Comparison of ENCODE assay signal across 8 cellular contexts in genomic region chr10:103265712-103266329, GRCh38. TPM values are rescaled to one million over a fixed set of nuclear protein-coding genes. Genes with fewer than 3 reads are reported as not detected.
DNase-seq lines count a peak whose midpoint lies in the region; TF ChIP-seq lines count a peak whose summit lies in the region.

No MANE protein-coding gene starts in this region.

- no peaks in the 10 kb centered on the region for H3K4me1 ChIP-seq in prostate gland (replicated peaks)

- TF ChIP-seq POLR2A in erythroblast (IDR thresholded peaks at IDR 0.05; ENCODE audit: low read length) (no peak), prostate gland (IDR thresholded peaks at IDR 0.05) (no peak)

- no peak overlapping the region for H3K4me3 ChIP-seq in prostate gland

- H3K9me3 ChIP-seq in prostate gland = no peaks in the 10 kb centered on the region

- H3K27me3 ChIP-seq in prostate gland (replicated peaks; ENCODE audit: insufficient read depth) = no peaks in the 10 kb centered on the region

- no peak for TF ChIP-seq CTCF in prostate gland (IDR thresholded peaks at IDR 0.05)

- no peaks in the 10 kb centered on the region for H3K36me3 ChIP-seq in prostate gland

- intact Hi-C loops in prostate gland (cut with DNase I) = no loop called here

- H3K27ac ChIP-seq in prostate gland = no peak overlapping the region

- POLR2A ChIA-PET in HEK293T (lab: Yijun Ruan, JAX) = no interaction called here

- DNase-seq in HEK293T (ENCODE audit: extremely low spot score) (peak; percentile 63), SW480 (ENCODE audit: low spot score) (peak; percentile 17), erythroblast (lab: John Stamatoyannopoulos, UW) (peak; percentile 66 to 69), prostate gland (ENCODE audit: low spot score) (peak; percentile 54), NCI-H2081 (lab: John Stamatoyannopoulos, UW) (no peak), cerebellar cortex (ENCODE audit: low spot score) (no peak), NCI-H2029 treated with DMSO at 0.1 percent for 48 hours (lab: John Stamatoyannopoulos, UW) (no peak), SIG-M5 treated with dmso at 0.1 percent for 504 hours (lab: John Stamatoyannopoulos, UW; ENCODE audit: unreplicated experiment) (no peak)

- WGBS in prostate gland = 26% methylated on average over 11 of the region's 11 CpGs

- CTCF ChIA-PET in HEK293T (lab: Yijun Ruan, JAX) = interaction anchor here (0.9 kb wide), 1 partner anchor 11 kb away, joined by 3 read pairs; the partner anchor contains the start of gene INA

TF ChIP-seq in HEK293T, 16 proteins besides CTCF, POLR2A, EP300 and RAD21:
- no peak for TF ChIP-seq FOXK2 (IDR thresholded peaks at IDR 0.05)
- no peak for TF ChIP-seq ELF4 (IDR thresholded peaks at IDR 0.05)
- no peak for TF ChIP-seq CTBP1 (IDR thresholded peaks at IDR 0.05; ENCODE audit: borderline replicate concordance)
- no peak for TF ChIP-seq TARDBP (IDR thresholded peaks at IDR 0.05)
- TF ChIP-seq HDGF (IDR thresholded peaks at IDR 0.05; ENCODE audit: borderline replicate concordance) = no peak
- no peak for TF ChIP-seq L3MBTL2 (conservative IDR thresholded peaks at IDR 0.05)
- no peak for TF ChIP-seq SP1 (IDR thresholded peaks at IDR 0.05)
- TF ChIP-seq ARNT (IDR thresholded peaks at IDR 0.05) = no peak
- TF ChIP-seq SUZ12 (IDR thresholded peaks at IDR 0.05) = no peak
- TF ChIP-seq PKNOX1 (IDR thresholded peaks at IDR 0.05) = no peak
- TF ChIP-seq ZNF384 (IDR thresholded peaks at IDR 0.05) = no peak
- TF ChIP-seq LEF1 (IDR thresholded peaks at IDR 0.05; ENCODE audit: borderline replicate concordance) = no peak
- TF ChIP-seq FOXM1 (IDR thresholded peaks at IDR 0.05; ENCODE audit: borderline replicate concordance) = no peak
- no peak for TF ChIP-seq NFRKB (IDR thresholded peaks at IDR 0.05)
- no peak for TF ChIP-seq BHLHE40 (IDR thresholded peaks at IDR 0.05; ENCODE audit: borderline replicate concordance)
- TF ChIP-seq FOXA1 (IDR thresholded peaks at IDR 0.05) = no peak

RNA-seq across cellular contexts. Expression of gene INA, which starts 11.1 kb away (rescaled TPM):
- total RNA-seq in prostate gland = 1 to 10 TPM in 1 of 2 donors, under 1 TPM in 1; 0.14 to 2.0 TPM

RNA-seq across cellular contexts. Expression of gene RPEL1, which starts 20.1 kb away (rescaled TPM):
- total RNA-seq in prostate gland = not detected

Comparison
In these comparisons a context has a peak if more than half of its experiments do, and no peak if none do; other contexts are left out.
1. DNase-seq: peak in HEK293T (single experiment), SW480 (single experiment), erythroblast (2 of 2) and prostate gland (single experiment); none in NCI-H2081 (0 of 2), cerebellar cortex (single experiment), NCI-H2029 treated with DMSO at 0.1 percent for 48 hours (single experiment) and SIG-M5 treated with dmso at 0.1 percent for 504 hours (single experiment).